Comparison of ENCODE assay signal across 1 cellular context in the genomic region with DNA sequence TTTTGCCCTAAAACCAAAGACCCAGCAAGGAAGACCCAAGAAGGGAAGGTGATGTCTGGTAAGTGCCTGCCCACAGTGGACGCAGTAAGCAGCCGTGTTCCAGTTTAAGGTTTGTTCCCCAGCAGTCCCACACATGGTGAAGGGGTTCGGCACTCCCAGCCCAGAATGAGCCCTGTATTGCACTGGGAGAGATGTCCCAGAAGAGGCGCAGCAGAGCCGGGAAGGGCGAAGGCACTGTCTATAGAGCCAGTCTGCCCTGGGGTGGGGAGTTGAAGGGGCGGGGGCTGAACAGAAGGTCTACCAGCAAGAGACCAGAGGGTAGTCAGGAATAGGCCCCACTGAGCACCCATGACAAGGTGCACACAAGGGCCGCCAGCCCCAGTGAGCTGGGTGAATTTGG.
TF ChIP-seq lines count a peak whose summit lies in the region.

No MANE protein-coding gene starts in this region.

TF ChIP-seq in WTC11, 78 proteins besides CTCF, POLR2A, EP300 and RAD21 (continued from another document):
- TF ChIP-seq GABPB1 (CRISPR knock-in tag; IDR thresholded peaks at IDR 0.05) (no peak), TEAD4 (CRISPR knock-in tag; IDR thresholded peaks at IDR 0.05) (no peak)
TF ChIP-seq in WTC11: peak in this region for 0.
